Comparison of ENCODE assay signal across 19 cellular contexts in genomic region chr19:35066121-35066520, GRCh38. TPM values are rescaled to one million over a fixed set of nuclear protein-coding genes. Genes with fewer than 3 reads are reported as not detected.
"Had no signal": no experiment of that assay in that cellular context is flagged by ENCODE, and none has a peak within 500 bp of the region (broad histone marks: within the 10 kb centered on the region; RNA-seq: fewer than 3 reads in every experiment).

No MANE protein-coding gene starts in this region.

- H3K4me3 Mint-ChIP-seq: dendritic cell treated with granulocyte-macrophage colony-stimulating factor and Interleukin-4, amounts not matched to agents 40 ng/mL and 50 ng/mL, for 4 days; effector memory CD8-positive, alpha-beta T cell; naive thymus-derived CD8-positive, alpha-beta T cell had no signal

- DNase-seq: glutamatergic neuron, kidney, left ventricle myocardium superior had no signal

- H3K36me3 ChIP-seq: esophagus muscularis mucosa, gastroesophageal sphincter, sigmoid colon, stomach had no signal

- H3K27ac ChIP-seq: epithelial cell of prostate, esophagus muscularis mucosa, gastroesophageal sphincter, sigmoid colon, skin epidermis, stomach had no signal

- H3K9me3 Mint-ChIP-seq: effector memory CD8-positive, alpha-beta T cell had no signal

- H3K27me3 ChIP-seq: sigmoid colon, stomach had no signal

- H3K27ac Mint-ChIP-seq: dendritic cell treated with granulocyte-macrophage colony-stimulating factor and Interleukin-4, amounts not matched to agents 40 ng/mL and 50 ng/mL, for 4 days had no signal

- H3K4me3 ChIP-seq: esophagus muscularis mucosa, gastroesophageal sphincter, mucosa of descending colon, sigmoid colon, skin epidermis, stomach had no signal

- H3K4me1 ChIP-seq: gastroesophageal sphincter, sigmoid colon had no signal

RNA-seq across cellular contexts. Expression of gene HPN, which starts 24.6 kb away (rescaled TPM):
- total RNA-seq: fibroblast of villous mesenchyme, osteocyte, pulmonary artery endothelial cell, urinary bladder had no signal
- polyA plus RNA-seq: mammary epithelial cell had no signal

RNA-seq across cellular contexts. Expression of gene FXYD3, which starts 49.5 kb away (rescaled TPM):
- total RNA-seq: fibroblast of villous mesenchyme; naive thymus-derived CD8-positive, alpha-beta T cell; osteocyte; pulmonary artery endothelial cell had no signal
- polyA plus RNA-seq: naive thymus-derived CD8-positive, alpha-beta T cell; neural cell had no signal
